In genomic region chr21:43369596-43370090, GRCh38 we compare ENCODE assay signal across 1 cellular context.
TF ChIP-seq lines count a peak whose summit lies in the region.

No MANE protein-coding gene starts in this region.

TF ChIP-seq in GM23338, 12 proteins besides CTCF, POLR2A, EP300 and RAD21:
- TF ChIP-seq ZNF462 (CRISPR knock-in tag; IDR thresholded peaks at IDR 0.05) (no peak), ZNF331 (CRISPR knock-in tag; IDR thresholded peaks at IDR 0.05; ENCODE audit: low read depth) (no peak), STAT1 (IDR thresholded peaks at IDR 0.05; ENCODE audit: unreplicated experiment) (no peak), ZNF114 (CRISPR knock-in tag; IDR thresholded peaks at IDR 0.05) (no peak), POLR2AphosphoS5 (IDR thresholded peaks at IDR 0.05; ENCODE audit: low read depth) (no peak), JUNB (IDR thresholded peaks at IDR 0.05; ENCODE audit: unreplicated experiment) (no peak), NANOG (IDR thresholded peaks at IDR 0.05; ENCODE audit: borderline replicate concordance) (no peak), ETS1 (IDR thresholded peaks at IDR 0.05) (no peak), EZH2 (IDR thresholded peaks at IDR 0.05; ENCODE audit: low read depth, unreplicated experiment) (no peak), EZH2phosphoT487 (IDR thresholded peaks at IDR 0.05; ENCODE audit: unreplicated experiment) (no peak), REST (IDR thresholded peaks at IDR 0.05; ENCODE audit: unreplicated experiment) (no peak), CREB1 (CRISPR knock-in tag; IDR thresholded peaks at IDR 0.05; ENCODE audit: low read depth) (no peak)
